6 cellular contexts compared by ENCODE assay signal in the genomic region with DNA sequence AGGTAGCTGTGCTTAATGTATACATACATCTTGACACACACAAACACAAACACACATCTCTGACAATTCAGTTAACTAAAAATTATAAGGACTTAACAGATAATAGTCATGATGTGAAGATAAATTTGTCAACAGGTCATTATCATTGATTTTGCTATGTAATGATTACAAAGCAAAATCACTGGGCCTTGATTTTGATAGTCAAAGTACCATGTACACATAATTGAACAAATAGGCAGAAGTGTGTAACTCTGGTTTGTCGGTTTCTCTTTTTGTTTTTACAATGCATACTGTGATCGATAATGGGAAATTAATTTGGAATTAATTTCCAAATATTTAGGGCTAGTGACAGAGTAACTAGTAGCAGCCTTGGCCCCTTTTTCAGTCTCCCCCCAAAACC.
"Had no signal": no experiment of that assay in that cellular context is flagged by ENCODE, and none has a peak within 500 bp of the region (broad histone marks: within the 10 kb centered on the region; RNA-seq: fewer than 3 reads in every experiment).

No MANE protein-coding gene starts in this region.

- H2AFZ ChIP-seq: GM23248 had no signal

- H3K4me3 ChIP-seq: GM23248, HAP-1 had no signal

- H3K9me3 ChIP-seq: HAP-1 had no signal

- H3K27ac ChIP-seq: GM23248 had no signal

- FAIRE-seq: HTR-8/SVneo had no signal

- H3K9ac ChIP-seq: GM23248 had no signal

- DNase-seq: GM23248, GOT3, H7, IMR-90 had no signal
